7 cellular contexts compared by ENCODE assay signal in genomic region chr5:157328277-157328912, GRCh38.
DNase-seq lines count a peak whose midpoint lies in the region; ATAC-seq and TF ChIP-seq lines count a peak whose summit lies in the region.

No MANE protein-coding gene starts in this region.

- intact Hi-C loops in left ventricle myocardium superior (cut with micrococcal nuclease), result no loop called here

- H3K79me2 ChIP-seq in MM.1S (ENCODE audit: low read length) (no peaks in the 10 kb centered on the region), SK-N-SH (ENCODE audit: insufficient read depth) (no peaks in the 10 kb centered on the region)

- POLR2A ChIA-PET in HEK293 (lab: Yijun Ruan, JAX) (no interaction called here), SK-N-SH (lab: Yijun Ruan, JAX) (no interaction called here)

- WGBS in SK-N-SH (ENCODE audit: low lambda C conversion rate), result 28% methylated on average over 12 of the region's 12 CpGs

- TF ChIP-seq EP300 in SK-N-SH (IDR thresholded peaks at IDR 0.05; ENCODE audit: borderline replicate concordance in 1 of 2, low read depth in 1 of 2, low read length in 1 of 2), result no peak

- H3K4me3 ChIP-seq in HEK293 (ENCODE audit: low read depth, low read length), result no peak overlapping the region
- no peak overlapping the region for H3K4me3 ChIP-seq in MM.1S (ENCODE audit: low read length)
- H3K4me3 ChIP-seq in SK-N-SH (ENCODE audit: low read depth in 2 of 2, low read length in 1 of 2), result peak overlapping the region; percentile 22 to 40; a peak in 2 of 4 replicates

- H3K36me3 ChIP-seq in HEK293 (ENCODE audit: control insufficient read depth in 2 of 2, insufficient read depth in 1 of 2, low read length in 2 of 2) (peaks cover 34 to 87% of the 10 kb centered on the region in 2 experiments), MM.1S (replicated peaks; ENCODE audit: insufficient read depth, low read length) (peaks cover 5% of the 10 kb centered on the region; the same call in 1 of the 2 replicates), SK-N-SH (replicated peaks in 1 of 2; ENCODE audit: control insufficient read depth in 1 of 2, insufficient read depth in 2 of 2, low read length in 1 of 2) (peaks cover 3 to 47% of the 10 kb centered on the region in 2 experiments)

- H3K9me3 ChIP-seq in HEK293 (ENCODE audit: control insufficient read depth, insufficient read depth, low read depth, low read length) (no peaks in the 10 kb centered on the region), MM.1S (replicated peaks; ENCODE audit: insufficient read depth, low read length) (no peaks in the 10 kb centered on the region), SK-N-SH (no peaks in the 10 kb centered on the region)

- H3F3A ChIP-seq in MM.1S (ENCODE audit: insufficient read depth, low read length) (peaks cover 9% of the 10 kb centered on the region; the same call in 1 of the 2 replicates), SK-N-SH (replicated peaks; ENCODE audit: insufficient read depth) (no peaks in the 10 kb centered on the region)

- H2AFZ ChIP-seq in MM.1S (ENCODE audit: low read length) (no peak overlapping the region), SK-N-SH (ENCODE audit: low read depth) (peak overlapping the region; percentile 80; the same call in 1 of the 2 replicates)

- H3K27me3 ChIP-seq in MM.1S (replicated peaks; ENCODE audit: insufficient read depth, low read length) (no peaks in the 10 kb centered on the region), SK-N-SH (ENCODE audit: insufficient read depth) (no peaks in the 10 kb centered on the region)

- peak; percentile 97 for ATAC-seq in left ventricle myocardium superior

- TF ChIP-seq RAD21 in SK-N-SH (IDR thresholded peaks at IDR 0.05; ENCODE audit: low read length), result peak; percentile 96

- TF ChIP-seq CTCF in GM12873 (IDR thresholded peaks at IDR 0.05; ENCODE audit: insufficient read depth, low read depth, low read length, missing control alignments), result peak; percentile 95
- TF ChIP-seq CTCF in HEK293 (tag by site-specific recombination; IDR thresholded peaks at IDR 0.05), result peak; percentile 79
- TF ChIP-seq CTCF in MM.1S (IDR thresholded peaks at IDR 0.05; ENCODE audit: low read length), result peak; percentile 84
- TF ChIP-seq CTCF in SK-N-SH (IDR thresholded peaks at IDR 0.05), result peak; percentile 91

- H3K9ac ChIP-seq in MM.1S (ENCODE audit: low read length) (no peak overlapping the region), SK-N-SH (no peak overlapping the region)

- DNase-seq in MM.1S, result peak; percentile 74
- peak; percentile 88 for DNase-seq in SK-N-SH
- DNase-seq in amygdala (lab: John Stamatoyannopoulos, UW), result peak in 47 of 56 donors; percentile 8 to 73 (median 41)
- DNase-seq in left ventricle myocardium superior, result peak; percentile 68
- peak; percentile 71 for DNase-seq in renal cortical epithelial cell (ENCODE audit: low read depth)

- CTCF ChIA-PET in HEK293 (lab: Yijun Ruan, JAX) (interaction anchor here (0.5 to 3.5 kb wide), 45 partner anchors 8 to 1634 kb away, joined by 3 to 32 read pairs (median 4); partner anchors contain the start of genes LSM11 and NIPAL4), SK-N-SH (lab: Yijun Ruan, JAX) (interaction anchor here (0.5 to 8.6 kb wide), 49 partner anchors 10 to 1804 kb away, joined by 3 to 102 read pairs (median 5); partner anchors contain the start of genes CYFIP2, NIPAL4 and THG1L)

- H3K27ac ChIP-seq in HEK293 (ENCODE audit: extremely low read depth, low read depth, low read length) (no peak overlapping the region), MM.1S (ENCODE audit: low read length) (no peak overlapping the region), SK-N-SH (ENCODE audit: low read depth in 2 of 2, low read length in 1 of 2) (no peak overlapping the region)

- H4K20me1 ChIP-seq in MM.1S (ENCODE audit: insufficient read depth, low read length), result no peaks in the 10 kb centered on the region
- no peaks in the 10 kb centered on the region for H4K20me1 ChIP-seq in SK-N-SH (ENCODE audit: insufficient read depth)

- no peaks in the 10 kb centered on the region for H3K9me2 ChIP-seq in MM.1S (replicated peaks; ENCODE audit: insufficient read depth, low read length)
- H3K9me2 ChIP-seq in SK-N-SH, result no peaks in the 10 kb centered on the region

- H3K4me1 ChIP-seq in HEK293 (ENCODE audit: control insufficient read depth, insufficient read depth, low read length) (no peaks in the 10 kb centered on the region), MM.1S (ENCODE audit: low read length) (no peaks in the 10 kb centered on the region), SK-N-SH (ENCODE audit: control insufficient read depth in 1 of 2, insufficient read depth in 2 of 2, low read depth in 1 of 2, low read length in 1 of 2) (no peaks in the 10 kb centered on the region; a peak in 1 of 4 replicates)

- H3K4me2 ChIP-seq in MM.1S (ENCODE audit: low read depth, low read length) (peak overlapping the region; percentile 16; the same call in 1 of the 2 replicates), SK-N-SH (peak overlapping the region; percentile 41; the same call in 1 of the 2 replicates)

TF ChIP-seq in HEK293, 187 proteins besides CTCF, POLR2A, EP300 and RAD21 (continues in another document):
- no peak for TF ChIP-seq ZNF837 (tag by site-specific recombination; IDR thresholded peaks at IDR 0.05)
- no peak for TF ChIP-seq ZNF416 (tag by site-specific recombination; IDR thresholded peaks at IDR 0.05)
- peak; percentile 73 for TF ChIP-seq ZNF341 (tag by site-specific recombination; IDR thresholded peaks at IDR 0.05; ENCODE audit: low read depth)
- peak; percentile 67; the same call in 1 of the 2 replicates for TF ChIP-seq ZNF660 (tag by site-specific recombination; IDR thresholded peaks at IDR 0.05)
- TF ChIP-seq ZNF2 (tag by site-specific recombination; IDR thresholded peaks at IDR 0.05), result 0 out of 2 replicates have a peak, but pooled peaks have one; percentile 19
- peak; percentile 50; the same call in 1 of the 2 replicates for TF ChIP-seq PRDM4 (tag by site-specific recombination; IDR thresholded peaks at IDR 0.05)
- peak; percentile 21; the same call in 1 of the 2 replicates for TF ChIP-seq PRDM1 (tag by site-specific recombination; IDR thresholded peaks at IDR 0.05)
- peak; percentile 86 for TF ChIP-seq ZFHX2 (tag by site-specific recombination; conservative IDR thresholded peaks at IDR 0.05)
- peak; percentile 88 for TF ChIP-seq EGR2 (tag by site-specific recombination; IDR thresholded peaks at IDR 0.05; ENCODE audit: low read depth)
- TF ChIP-seq ZNF654 (tag by site-specific recombination; IDR thresholded peaks at IDR 0.05; ENCODE audit: low read depth), result peak; percentile 81
- TF ChIP-seq ZNF138 (tag by site-specific recombination; IDR thresholded peaks at IDR 0.05; ENCODE audit: borderline replicate concordance), result no peak

TF ChIP-seq in SK-N-SH, 30 proteins besides CTCF, POLR2A, EP300 and RAD21 (continues in another document):
- TF ChIP-seq FOXM1 (IDR thresholded peaks at IDR 0.05; ENCODE audit: low read depth), result no peak
- peak; percentile 44; the same call in 1 of the 2 replicates for TF ChIP-seq SIN3A (IDR thresholded peaks at IDR 0.05; ENCODE audit: borderline replicate concordance, low read depth, low read length)
- TF ChIP-seq YY1 (IDR thresholded peaks at IDR 0.05; ENCODE audit: low read depth), result no peak
- TF ChIP-seq PBX3 (IDR thresholded peaks at IDR 0.05), result no peak
- TF ChIP-seq FOSL2 (IDR thresholded peaks at IDR 0.05; ENCODE audit: borderline replicate concordance, low read depth), result no peak
- TF ChIP-seq TCF12 (IDR thresholded peaks at IDR 0.05), result no peak
- TF ChIP-seq REST (IDR thresholded peaks at IDR 0.05; ENCODE audit: low read depth, low read length), result no peak
- TF ChIP-seq JUND (IDR thresholded peaks at IDR 0.05), result no peak
- no peak for TF ChIP-seq USF2 (IDR thresholded peaks at IDR 0.05; ENCODE audit: borderline replicate concordance, low read depth, low read length)
- TF ChIP-seq MEF2A (IDR thresholded peaks at IDR 0.05; ENCODE audit: borderline replicate concordance, low read depth), result no peak
- TF ChIP-seq GABPA (IDR thresholded peaks at IDR 0.05; ENCODE audit: low read depth), result no peak

Comparison
In these comparisons a context has a peak if more than half of its experiments do, and no peak if none do; other contexts are left out.
1. H3K4me3 ChIP-seq: peak in SK-N-SH (2 of 2); none in HEK293 (single experiment) and MM.1S (single experiment).
2. Peak in every context shown above with its lines, with median percentiles within 50 percentile points of each other: CTCF ChIP-seq and DNase-seq.